Comparison of ENCODE assay signal across 8 cellular contexts in the genomic region with DNA sequence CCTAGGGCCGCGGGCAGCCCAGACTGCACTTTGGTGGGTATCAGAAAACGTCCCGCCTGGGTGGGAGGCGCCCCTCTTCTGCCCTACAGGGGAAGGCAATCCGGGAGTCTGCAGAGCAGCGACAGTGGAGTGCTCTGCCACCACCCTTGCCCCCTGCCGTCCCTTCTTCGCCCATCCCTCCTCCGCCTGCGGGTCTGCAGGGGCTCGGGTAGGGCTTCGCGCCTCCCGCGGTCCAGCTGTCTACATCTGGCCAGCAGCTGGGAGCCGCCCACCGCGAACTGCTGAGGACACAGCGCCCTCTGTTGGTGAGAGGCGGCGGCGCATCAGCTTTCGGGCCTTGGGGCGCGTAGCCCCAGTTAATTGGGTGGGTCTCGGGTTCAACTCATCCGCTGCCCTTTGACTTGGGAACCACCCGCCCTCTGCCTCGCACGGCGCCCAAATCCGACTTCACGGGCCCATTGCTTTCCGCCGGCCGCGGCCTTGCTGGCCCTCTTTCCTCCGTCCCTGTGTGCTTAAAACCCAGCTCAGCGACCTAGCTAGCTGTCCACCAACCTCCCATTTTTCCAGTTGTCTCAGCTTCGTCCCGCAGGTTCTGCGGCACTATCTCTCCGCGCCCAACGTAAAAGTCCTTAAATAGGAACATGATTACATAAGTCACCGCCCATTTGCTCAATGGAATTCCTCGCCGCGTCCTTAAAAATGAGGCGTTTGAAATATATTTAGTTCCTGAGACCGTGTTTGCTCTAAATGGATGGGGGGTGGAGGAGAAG. TPM values are rescaled to one million over a fixed set of nuclear protein-coding genes. Genes with fewer than 3 reads are reported as not detected.
DNase-seq lines count a peak whose midpoint lies in the region; ATAC-seq and TF ChIP-seq lines count a peak whose summit lies in the region.

No MANE protein-coding gene starts in this region.

- intact Hi-C loops in sciatic nerve (cut with DNase I) = no loop called here

- peaks cover 13% of the 10 kb centered on the region for H3K36me3 Mint-ChIP-seq in glutamatergic neuron (ENCODE audit: unreplicated experiment)

- H3K27me3 Mint-ChIP-seq in glutamatergic neuron (ENCODE audit: unreplicated experiment) = peaks cover 25% of the 10 kb centered on the region

- no peak for DNase-seq in AG09319 (ENCODE audit: extremely low read depth, low read depth)
- peak; percentile 64 for DNase-seq in RPMI8226
- peak; percentile 77 for DNase-seq in activated gamma-delta T cell treated with anti-CD3 and anti-CD28 coated beads, Interleukin-2, amount 50 U/mL, for 16 hours (ENCODE audit: low read depth)
- peak; percentile 85 for DNase-seq in glutamatergic neuron
- DNase-seq in sciatic nerve (ENCODE audit: low spot score) = peak; percentile 89
- no peak for DNase-seq in GOT3 (lab: John Stamatoyannopoulos, UW)

- peak overlapping the region; percentile 83 for H3K4me3 Mint-ChIP-seq in glutamatergic neuron (ENCODE audit: unreplicated experiment)

- H3K27ac Mint-ChIP-seq in glutamatergic neuron (ENCODE audit: unreplicated experiment) = peak overlapping the region; percentile 48

- TF ChIP-seq CTCF in AG09319 (IDR thresholded peaks at IDR 0.05; ENCODE audit: low read depth, low read length) (peak; percentile 92), glutamatergic neuron (IDR thresholded peaks at IDR 0.05; ENCODE audit: partially characterized antibody, unreplicated experiment) (peak; percentile 100)

- peaks cover 15% of the 10 kb centered on the region for H3K9me3 Mint-ChIP-seq in glutamatergic neuron (ENCODE audit: unreplicated experiment)

- ATAC-seq in GM18868 (IDR thresholded peaks at IDR 0.05; ENCODE audit: unreplicated experiment) (peak; percentile 30), HG03520 (IDR thresholded peaks at IDR 0.05; ENCODE audit: unreplicated experiment) (peak; percentile 27), sciatic nerve (peak; percentile 87)

- H3K4me1 Mint-ChIP-seq in glutamatergic neuron (ENCODE audit: low read depth, unreplicated experiment) = peaks cover 25% of the 10 kb centered on the region

RNA-seq across cellular contexts. Expression of a gene that starts 17.6 kb away (rescaled TPM):
- 0.17 TPM for total RNA-seq in glutamatergic neuron (ENCODE audit: unreplicated experiment)
- total RNA-seq in sciatic nerve = 0.94 TPM

RNA-seq across cellular contexts. Expression of a gene that starts 38.7 kb away (rescaled TPM):
- total RNA-seq in glutamatergic neuron (ENCODE audit: unreplicated experiment) (0.66 TPM), sciatic nerve (23.3 TPM)

Comparison
In these comparisons a context has a peak if more than half of its experiments do, and no peak if none do; other contexts are left out.
1. DNase-seq: peak in RPMI8226 (single experiment), activated gamma-delta T cell treated with anti-CD3 and anti-CD28 coated beads, Interleukin-2, amount 50 U/mL, for 16 hours (single experiment), glutamatergic neuron (single experiment) and sciatic nerve (single experiment); none in AG09319 (single experiment) and GOT3 (single experiment).
2. ATAC-seq: peak in every context shown above with its lines; median percentile 87 in sciatic nerve; 30 in GM18868; 27 in HG03520.
3. RNA of a gene that starts 38.7 kb away (total RNA-seq): 23.3 TPM in sciatic nerve (single experiment); 0.66 TPM in glutamatergic neuron (single experiment); every median in the first group is over 10 times any median in the second.